Comparison of ENCODE assay signal across 8 cellular contexts in genomic region chr19:52735734-52736133, GRCh38. TPM values are rescaled to one million over a fixed set of nuclear protein-coding genes. Genes with fewer than 3 reads are reported as not detected.
DNase-seq lines count a peak whose midpoint lies in the region; ATAC-seq and TF ChIP-seq lines count a peak whose summit lies in the region.

No MANE protein-coding gene starts in this region.

- H3K36me3 Mint-ChIP-seq in GM23338 (ENCODE audit: low read depth): no peaks in the 10 kb centered on the region

- H3F3A ChIP-seq in GM23338 (replicated peaks; ENCODE audit: low read depth): peaks cover 8% of the 10 kb centered on the region

- H3K27ac Mint-ChIP-seq in GM23338: peak overlapping the region; percentile 60; the same call in 1 of the 2 replicates

- H3K9me2 ChIP-seq in GM23338 (ENCODE audit: insufficient read depth): no peaks in the 10 kb centered on the region

- H3K4me1 Mint-ChIP-seq in GM23338: peaks cover 30% of the 10 kb centered on the region

- TF ChIP-seq CTCF in GM23338 (conservative IDR thresholded peaks at IDR 0.05; ENCODE audit: low read depth in 2 of 2) (0 out of 4 replicates have a peak, but pooled peaks of 1 of the 2 experiments have one; percentile 12), VCaP (conservative IDR thresholded peaks at IDR 0.05) (no peak; the same call in 1 of the 2 replicates), gastroesophageal sphincter (IDR thresholded peaks at IDR 0.05) (no peak)

- H4K20me1 ChIP-seq in GM23338 (replicated peaks; ENCODE audit: insufficient read depth): no peaks in the 10 kb centered on the region

- H3K27me3 Mint-ChIP-seq in GM23338 (ENCODE audit: insufficient read depth, low read depth, poor library complexity): peaks cover 21% of the 10 kb centered on the region

- no peaks in the 10 kb centered on the region for H3K9me3 ChIP-seq in gastroesophageal sphincter
- peaks cover 8% of the 10 kb centered on the region for H3K9me3 ChIP-seq in neuron (ENCODE audit: low read length)

- H2AFZ ChIP-seq in GM23338: peak overlapping the region; percentile 79
- peak overlapping the region; percentile 94 for H2AFZ ChIP-seq in neuron (ENCODE audit: low read depth, low read length)

- 33 to 51% methylated on average over 2 to 7 of the region's 18 CpGs for WGBS in gastroesophageal sphincter (ENCODE audit: low coverage in 1 of 2), 2 donors

- H3K4me3 ChIP-seq in GM23338: peak overlapping the region; percentile 100
- peak overlapping the region in 1 of 2 donors; percentile 84 for H3K4me3 ChIP-seq in gastroesophageal sphincter
- no peak overlapping the region for H3K4me3 ChIP-seq in neuron (ENCODE audit: low read length)

- H3K36me3 ChIP-seq in GM23338 (ENCODE audit: insufficient read depth) (no peaks in the 10 kb centered on the region; the same call in 1 of the 2 replicates), gastroesophageal sphincter (no peaks in the 10 kb centered on the region), neuron (ENCODE audit: insufficient read depth, low read length) (no peaks in the 10 kb centered on the region)

- H3K4me1 ChIP-seq in GM23338 (ENCODE audit: insufficient read depth) (peaks cover 14% of the 10 kb centered on the region), gastroesophageal sphincter (peaks cover 0 to 35% (median 4%) of the 10 kb centered on the region in 3 donors), neuron (ENCODE audit: insufficient read depth, low read length) (no peaks in the 10 kb centered on the region)

- DNase-seq in GM23338 (ENCODE audit: low spot score) (peak; percentile 97), RPMI8226 (no peak), GM19240 (ENCODE audit: insufficient read length, low spot score) (no peak), HuH-7 (ENCODE audit: low spot score) (no peak), GF-D8 (lab: John Stamatoyannopoulos, UW) (no peak)

- peak overlapping the region; percentile 91 for H3K4me3 Mint-ChIP-seq in GM23338

- no peak for TF ChIP-seq EP300 in gastroesophageal sphincter (IDR thresholded peaks at IDR 0.05)

- ATAC-seq in GM23338: peak; percentile 71
- peak; percentile 44 for ATAC-seq in gastroesophageal sphincter

- no peaks in the 10 kb centered on the region for H3K79me2 ChIP-seq in GM23338 (replicated peaks; ENCODE audit: insufficient read depth)

- peak overlapping the region; percentile 91 for H3K27ac ChIP-seq in GM23338 (ENCODE audit: low read depth)
- H3K27ac ChIP-seq in VCaP: peak overlapping the region; percentile 94
- peak overlapping the region; percentile 69 to 89 (median 86) for H3K27ac ChIP-seq in gastroesophageal sphincter

- H3K9me3 Mint-ChIP-seq in GM23338: peaks cover 4% of the 10 kb centered on the region; the same call in 2 of the 3 replicates

- TF ChIP-seq POLR2A in gastroesophageal sphincter (IDR thresholded peaks at IDR 0.05): no peak

- peak overlapping the region; percentile 72 for H3K4me2 ChIP-seq in GM23338

- 0 out of 2 replicates have a peak, but pooled peaks cover 3% of the 10 kb centered on the region for H3K27me3 ChIP-seq in GM23338 (ENCODE audit: insufficient read depth)
- H3K27me3 ChIP-seq in gastroesophageal sphincter: peaks cover under 1% of the 10 kb centered on the region
- no peaks in the 10 kb centered on the region for H3K27me3 ChIP-seq in neuron (ENCODE audit: insufficient read depth, low read length)

TF ChIP-seq in GM23338, 12 proteins besides CTCF, POLR2A, EP300 and RAD21 (continues in another document):
- no peak for TF ChIP-seq EZH2 (IDR thresholded peaks at IDR 0.05; ENCODE audit: low read depth, unreplicated experiment)
- TF ChIP-seq NANOG (IDR thresholded peaks at IDR 0.05; ENCODE audit: borderline replicate concordance): no peak
- no peak for TF ChIP-seq ZNF462 (CRISPR knock-in tag; IDR thresholded peaks at IDR 0.05)
- no peak for TF ChIP-seq ZNF331 (CRISPR knock-in tag; IDR thresholded peaks at IDR 0.05; ENCODE audit: low read depth)
- TF ChIP-seq EZH2phosphoT487 (IDR thresholded peaks at IDR 0.05; ENCODE audit: unreplicated experiment): no peak
- TF ChIP-seq POLR2AphosphoS5 (IDR thresholded peaks at IDR 0.05; ENCODE audit: low read depth): no peak
- no peak for TF ChIP-seq JUNB (IDR thresholded peaks at IDR 0.05; ENCODE audit: unreplicated experiment)
- no peak for TF ChIP-seq ZNF114 (CRISPR knock-in tag; IDR thresholded peaks at IDR 0.05)

RNA-seq across cellular contexts. Expression of gene ZNF611, which starts 0.9 kb away (rescaled TPM):
- total RNA-seq in GM23338 (2014; rRNA removed; shearing (Covaris generic)): 10.3 and 16.4 TPM in 2 replicates
- 5.3 and 6.6 TPM in 2 replicates for polyA plus RNA-seq in GM23338 (2016; fragmentation: Nextera tagmentation; extraction: Ambion mirVana)
- 10 to 100 TPM in 2 of 4 donors, 1 to 10 TPM in 2; 4.8 to 14.6 (median 9.7) TPM for total RNA-seq in gastroesophageal sphincter

RNA-seq across cellular contexts. Expression of gene ZNF600, which starts 50.9 kb away (rescaled TPM):
- total RNA-seq in GM23338 (2014; rRNA removed; shearing (Covaris generic)): 5.1 and 6.9 TPM in 2 replicates
- polyA plus RNA-seq in GM23338 (2016; fragmentation: Nextera tagmentation; extraction: Ambion mirVana): 6.0 and 7.7 TPM in 2 replicates
- total RNA-seq in gastroesophageal sphincter: 10 to 100 TPM in 1 of 4 donors, 1 to 10 TPM in 3; 3.2 to 10.9 (median 6.6) TPM
